1 cellular context compared by ENCODE assay signal in the genomic region with DNA sequence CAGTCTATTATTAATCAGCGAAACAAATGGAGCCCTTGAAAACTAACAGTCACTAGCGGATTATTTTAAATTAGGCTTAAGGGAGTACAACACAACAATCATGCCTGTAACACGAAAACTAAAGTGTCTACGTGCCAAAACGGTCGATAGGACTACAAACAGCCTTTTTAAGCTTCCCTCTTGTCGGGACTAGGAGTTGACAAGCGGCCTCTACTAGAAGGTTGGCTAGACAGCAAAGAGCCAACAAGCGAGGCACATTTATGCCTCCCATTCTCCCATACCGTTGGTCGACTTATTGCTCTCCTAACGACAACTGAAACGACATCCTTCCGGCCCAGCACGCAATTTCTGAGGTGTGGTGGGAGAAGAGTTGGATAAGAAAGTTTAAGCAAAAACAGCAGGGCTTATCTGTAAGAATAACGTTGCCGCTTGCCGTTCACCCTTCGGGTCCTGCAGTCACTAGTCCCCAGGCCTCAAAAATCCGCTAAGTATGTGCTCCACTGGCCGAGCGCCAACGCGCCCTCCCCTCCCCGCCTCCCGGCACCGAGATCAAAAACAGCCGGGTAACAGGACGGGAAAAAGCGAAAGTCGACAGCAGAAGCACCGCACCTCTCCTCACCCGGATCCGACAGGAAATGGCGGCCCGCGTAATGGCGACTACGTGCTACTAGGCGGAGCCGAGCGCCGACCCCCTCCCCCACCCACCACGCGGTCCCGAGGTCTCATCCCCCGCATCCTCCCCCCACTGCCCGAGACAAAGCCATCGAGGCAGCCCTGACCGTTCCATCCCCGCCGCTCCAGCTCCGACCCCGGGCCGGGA.
TF ChIP-seq lines count a peak whose summit lies in the region.

No MANE protein-coding gene starts in this region.

TF ChIP-seq in SK-N-SH, 30 proteins besides CTCF, POLR2A, EP300 and RAD21 (continued from another document):
- TF ChIP-seq EZH2phosphoT487 (IDR thresholded peaks at IDR 0.05; ENCODE audit: borderline replicate concordance, low read depth) (no peak), TCF12 (IDR thresholded peaks at IDR 0.05) (no peak), MXI1 (IDR thresholded peaks at IDR 0.05; ENCODE audit: low read depth, low read length) (peak; percentile 68), FOXJ3 (CRISPR knock-in tag; IDR thresholded peaks at IDR 0.05) (no peak), RXRA (IDR thresholded peaks at IDR 0.05; ENCODE audit: borderline replicate concordance, low read depth) (no peak), POLR2AphosphoS5 (IDR thresholded peaks at IDR 0.05; ENCODE audit: low read depth, low read length) (no peak; the same call in 1 of the 2 replicates), CHD2 (IDR thresholded peaks at IDR 0.05; ENCODE audit: low read length, partially characterized antibody) (peak; percentile 74), GABPA (IDR thresholded peaks at IDR 0.05; ENCODE audit: low read depth) (peak; percentile 27; the same call in 1 of the 2 replicates), TEAD4 (IDR thresholded peaks at IDR 0.05; ENCODE audit: borderline replicate concordance, insufficient read depth) (no peak), SMC3 (IDR thresholded peaks at IDR 0.05; ENCODE audit: low read depth, low read length) (no peak), MEF2A (IDR thresholded peaks at IDR 0.05; ENCODE audit: borderline replicate concordance, low read depth) (no peak)
- TF ChIP-seq, protein P1, sequence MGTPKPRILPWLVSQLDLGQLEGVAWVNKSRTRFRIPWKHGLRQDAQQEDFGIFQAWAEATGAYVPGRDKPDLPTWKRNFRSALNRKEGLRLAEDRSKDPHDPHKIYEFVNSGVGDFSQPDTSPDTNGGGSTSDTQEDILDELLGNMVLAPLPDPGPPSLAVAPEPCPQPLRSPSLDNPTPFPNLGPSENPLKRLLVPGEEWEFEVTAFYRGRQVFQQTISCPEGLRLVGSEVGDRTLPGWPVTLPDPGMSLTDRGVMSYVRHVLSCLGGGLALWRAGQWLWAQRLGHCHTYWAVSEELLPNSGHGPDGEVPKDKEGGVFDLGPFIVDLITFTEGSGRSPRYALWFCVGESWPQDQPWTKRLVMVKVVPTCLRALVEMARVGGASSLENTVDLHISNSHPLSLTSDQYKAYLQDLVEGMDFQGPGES (IDR thresholded peaks at IDR 0.05; ENCODE audit: low read depth, low read length): no peak
- TF ChIP-seq, protein P2, sequence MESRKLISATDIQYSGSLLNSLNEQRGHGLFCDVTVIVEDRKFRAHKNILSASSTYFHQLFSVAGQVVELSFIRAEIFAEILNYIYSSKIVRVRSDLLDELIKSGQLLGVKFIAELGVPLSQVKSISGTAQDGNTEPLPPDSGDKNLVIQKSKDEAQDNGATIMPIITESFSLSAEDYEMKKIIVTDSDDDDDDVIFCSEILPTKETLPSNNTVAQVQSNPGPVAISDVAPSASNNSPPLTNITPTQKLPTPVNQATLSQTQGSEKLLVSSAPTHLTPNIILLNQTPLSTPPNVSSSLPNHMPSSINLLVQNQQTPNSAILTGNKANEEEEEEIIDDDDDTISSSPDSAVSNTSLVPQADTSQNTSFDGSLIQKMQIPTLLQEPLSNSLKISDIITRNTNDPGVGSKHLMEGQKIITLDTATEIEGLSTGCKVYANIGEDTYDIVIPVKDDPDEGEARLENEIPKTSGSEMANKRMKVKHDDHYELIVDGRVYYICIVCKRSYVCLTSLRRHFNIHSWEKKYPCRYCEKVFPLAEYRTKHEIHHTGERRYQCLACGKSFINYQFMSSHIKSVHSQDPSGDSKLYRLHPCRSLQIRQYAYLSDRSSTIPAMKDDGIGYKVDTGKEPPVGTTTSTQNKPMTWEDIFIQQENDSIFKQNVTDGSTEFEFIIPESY (IDR thresholded peaks at IDR 0.05; ENCODE audit: borderline replicate concordance, low read depth): no peak
- TF ChIP-seq, protein P3, sequence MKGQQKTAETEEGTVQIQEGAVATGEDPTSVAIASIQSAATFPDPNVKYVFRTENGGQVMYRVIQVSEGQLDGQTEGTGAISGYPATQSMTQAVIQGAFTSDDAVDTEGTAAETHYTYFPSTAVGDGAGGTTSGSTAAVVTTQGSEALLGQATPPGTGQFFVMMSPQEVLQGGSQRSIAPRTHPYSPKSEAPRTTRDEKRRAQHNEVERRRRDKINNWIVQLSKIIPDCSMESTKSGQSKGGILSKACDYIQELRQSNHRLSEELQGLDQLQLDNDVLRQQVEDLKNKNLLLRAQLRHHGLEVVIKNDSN (IDR thresholded peaks at IDR 0.05; ENCODE audit: borderline replicate concordance, low read depth): no peak
- TF ChIP-seq, protein P4, sequence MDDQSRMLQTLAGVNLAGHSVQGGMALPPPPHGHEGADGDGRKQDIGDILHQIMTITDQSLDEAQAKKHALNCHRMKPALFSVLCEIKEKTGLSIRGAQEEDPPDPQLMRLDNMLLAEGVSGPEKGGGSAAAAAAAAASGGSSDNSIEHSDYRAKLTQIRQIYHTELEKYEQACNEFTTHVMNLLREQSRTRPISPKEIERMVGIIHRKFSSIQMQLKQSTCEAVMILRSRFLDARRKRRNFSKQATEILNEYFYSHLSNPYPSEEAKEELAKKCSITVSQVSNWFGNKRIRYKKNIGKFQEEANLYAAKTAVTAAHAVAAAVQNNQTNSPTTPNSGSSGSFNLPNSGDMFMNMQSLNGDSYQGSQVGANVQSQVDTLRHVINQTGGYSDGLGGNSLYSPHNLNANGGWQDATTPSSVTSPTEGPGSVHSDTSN (IDR thresholded peaks at IDR 0.05): no peak
TF ChIP-seq in SK-N-SH: peak in this region for 9.
